In genomic region chr14:69625299-69626131, GRCh38 we compare ENCODE assay signal across 8 cellular contexts. TPM values are rescaled to one million over a fixed set of nuclear protein-coding genes. Genes with fewer than 3 reads are reported as not detected.
DNase-seq lines count a peak whose midpoint lies in the region; ATAC-seq and TF ChIP-seq lines count a peak whose summit lies in the region.

No MANE protein-coding gene starts in this region.

- WGBS in esophagus muscularis mucosa = 62% methylated on average over 6 of the region's 11 CpGs

- H3K27me3 Mint-ChIP-seq in CD14-positive monocyte (ENCODE audit: low read depth in 3 of 3) (peaks cover 0 to 2% (median 0%) of the 10 kb centered on the region in 3 donors), IgD-negative memory B cell (no peaks in the 10 kb centered on the region)

- H3K4me1 Mint-ChIP-seq in CD14-positive monocyte (peaks cover 76% of the 10 kb centered on the region), IgD-negative memory B cell (peaks cover 64 to 77% (median 72%) of the 10 kb centered on the region in 3 donors)

- peak overlapping the region in 3 of 4 donors; percentile 1 to 57 (median 40) for H3K27ac ChIP-seq in esophagus muscularis mucosa (replicated peaks in 1 of 4)

- H3K27me3 ChIP-seq in esophagus muscularis mucosa = no peaks in the 10 kb centered on the region

- H3K9me3 Mint-ChIP-seq in CD14-positive monocyte (peaks cover 0 to 2% (median 0%) of the 10 kb centered on the region in 7 donors), IgD-negative memory B cell (no peaks in the 10 kb centered on the region)

- intact Hi-C loops in CD14-positive monocyte (cut with micrococcal nuclease) = no loop called here
- intact Hi-C loops in esophagus muscularis mucosa (cut with DNase I) = no loop called here

- H3K9me3 ChIP-seq in esophagus muscularis mucosa = no peaks in the 10 kb centered on the region

- H3K4me3 Mint-ChIP-seq in CD14-positive monocyte (peak overlapping the region; percentile 60 to 77), IgD-negative memory B cell (peak overlapping the region; percentile 27 to 90 (median 80))

- H3K4me1 ChIP-seq in esophagus muscularis mucosa = peaks cover 68 to 99% (median 94%) of the 10 kb centered on the region in 4 donors

- no peak for TF ChIP-seq POLR2A in esophagus muscularis mucosa (IDR thresholded peaks at IDR 0.05; ENCODE audit: low read depth)

- peaks cover 21 to 24% of the 10 kb centered on the region in 2 donors for H3K36me3 Mint-ChIP-seq in CD14-positive monocyte
- no peaks in the 10 kb centered on the region for H3K36me3 Mint-ChIP-seq in IgD-negative memory B cell

- no peaks in the 10 kb centered on the region for H3K36me3 ChIP-seq in esophagus muscularis mucosa

- ATAC-seq in GM21360 (IDR thresholded peaks at IDR 0.05; ENCODE audit: unreplicated experiment) = peak; percentile 71

- TF ChIP-seq EP300 in esophagus muscularis mucosa (IDR thresholded peaks at IDR 0.05) = no peak

- H3K27ac Mint-ChIP-seq in CD14-positive monocyte (peak overlapping the region; percentile 79 to 92 (median 86)), IgD-negative memory B cell (peak overlapping the region; percentile 56 to 94 (median 89))

- peak; percentile 67 for DNase-seq in CD14-positive monocyte (ENCODE audit: low spot score)
- peak; percentile 70 for DNase-seq in activated CD8-positive, alpha-beta memory T cell treated with anti-CD3 and anti-CD28 coated beads, Interleukin-2, amount 50 U/mL, for 4 hours
- DNase-seq in esophagus muscularis mucosa (ENCODE audit: extremely low spot score) = no peak
- peak; percentile 52 for DNase-seq in putamen (ENCODE audit: low spot score)
- no peak for DNase-seq in iPS-NIHi7 (ENCODE audit: extremely low spot score)
- DNase-seq in AG20443 (ENCODE audit: low spot score) = no peak

- TF ChIP-seq CTCF in CD14-positive monocyte (IDR thresholded peaks at IDR 0.05) = no peak
- no peak for TF ChIP-seq CTCF in esophagus muscularis mucosa (IDR thresholded peaks at IDR 0.05)

- no peak overlapping the region for H3K4me3 ChIP-seq in esophagus muscularis mucosa

RNA-seq across cellular contexts. Expression of gene SUSD6, which starts 14.1 kb away (rescaled TPM):
- polyA plus RNA-seq in CD14-positive monocyte (10 to 100 TPM; 17.3 to 30.1 TPM), IgD-negative memory B cell (14.3 TPM)
- 10 to 100 TPM; 21.2 to 89.5 (median 43.5) TPM for total RNA-seq in esophagus muscularis mucosa

RNA-seq across cellular contexts. Expression of gene CCDC177, which starts 50.8 kb away (rescaled TPM):
- not detected for polyA plus RNA-seq in CD14-positive monocyte
- not detected for polyA plus RNA-seq in IgD-negative memory B cell
- total RNA-seq in esophagus muscularis mucosa = not detected

Comparison
In these comparisons a context has a peak if more than half of its experiments do, and no peak if none do; other contexts are left out.
1. DNase-seq: peak in CD14-positive monocyte (single experiment), activated CD8-positive, alpha-beta memory T cell treated with anti-CD3 and anti-CD28 coated beads, Interleukin-2, amount 50 U/mL, for 4 hours (single experiment) and putamen (single experiment); none in esophagus muscularis mucosa (single experiment), iPS-NIHi7 (single experiment) and AG20443 (single experiment).